Comparison of ENCODE assay signal across 12 cellular contexts in genomic region chr19:3409346-3410064, GRCh38. TPM values are rescaled to one million over a fixed set of nuclear protein-coding genes. Genes with fewer than 3 reads are reported as not detected.
A peak's percentile ranks its signal among the peaks of the same experiment; 100 is the strongest.
DNase-seq lines count a peak whose midpoint lies in the region; ATAC-seq and TF ChIP-seq lines count a peak whose summit lies in the region.
"Had no signal": no experiment of that assay in that cellular context is flagged by ENCODE, and none has a peak within 500 bp of the region (broad histone marks: within the 10 kb centered on the region; RNA-seq: fewer than 3 reads in every experiment).

No MANE protein-coding gene starts in this region.

- H2BK120ac ChIP-seq in IMR-90 (ENCODE audit: low read depth, low read length): no peak overlapping the region

- no TSS peak for BruUV-seq in IMR-90 (replicated peaks; lab: Mats Ljungman, UMichigan)

- no peak overlapping the region for H3K4me3 Mint-ChIP-seq in activated CD8-positive, alpha-beta memory T cell treated with anti-CD3 and anti-CD28 coated beads, Interleukin-2, amount 10 ng/mL, durations not matched to agents 7 days and 5 days

- H3K27ac ChIP-seq in IMR-90 (ENCODE audit: insufficient read depth, low read length): no peak overlapping the region
- H3K27ac ChIP-seq in colonic mucosa: peak overlapping the region; percentile 44
- peak overlapping the region; percentile 80 to 98 for H3K27ac ChIP-seq in liver (ENCODE audit: low read depth in 1 of 2, low read length in 2 of 2)
- peak overlapping the region; percentile 100 for H3K27ac ChIP-seq in suprapubic skin

- H2AFZ ChIP-seq in IMR-90 (replicated peaks; ENCODE audit: low read length, poor library complexity): peak overlapping the region; percentile 43

- H3K4me1 ChIP-seq in IMR-90 (ENCODE audit: control insufficient read depth, insufficient read depth, low read length): peaks cover 16% of the 10 kb centered on the region
- H3K4me1 ChIP-seq in colonic mucosa: no peaks in the 10 kb centered on the region
- peaks cover 3 to 56% (median 29%) of the 10 kb centered on the region in 4 donors for H3K4me1 ChIP-seq in liver (ENCODE audit: control insufficient read depth in 4 of 4, insufficient read depth in 4 of 4, low read length in 3 of 4)
- peaks cover 75% of the 10 kb centered on the region for H3K4me1 ChIP-seq in suprapubic skin

- no peak for ATAC-seq in IMR-90 (ENCODE audit: low read depth)
- ATAC-seq in activated CD8-positive, alpha-beta memory T cell treated with anti-CD3 and anti-CD28 coated beads, Interleukin-2, amount 10 ng/mL, durations not matched to agents 7 days and 5 days: no peak

- no peak overlapping the region for H2BK20ac ChIP-seq in IMR-90 (ENCODE audit: low read depth, low read length)

- no peaks in the 10 kb centered on the region for H3K9me3 Mint-ChIP-seq in activated CD8-positive, alpha-beta memory T cell treated with anti-CD3 and anti-CD28 coated beads, Interleukin-2, amount 10 ng/mL, durations not matched to agents 7 days and 5 days (ENCODE audit: low read depth)

- H3K27ac Mint-ChIP-seq in activated CD8-positive, alpha-beta memory T cell treated with anti-CD3 and anti-CD28 coated beads, Interleukin-2, amount 10 ng/mL, durations not matched to agents 7 days and 5 days: no peak overlapping the region

- 86% methylated on average over 16 of the region's 30 CpGs; no CpG with 5 or more reads in 1 of the 2 experiments for WGBS in IMR-90 (ENCODE audit: extremely low coverage in 2 of 2, insufficient read length in 1 of 2), 2 experiments
- 26% methylated on average over 30 of the region's 30 CpGs for WGBS in liver
- WGBS in suprapubic skin: 51% methylated on average over 14 of the region's 30 CpGs

- H3K4me3 ChIP-seq in IMR-90 (ENCODE audit: insufficient read depth, low read depth, low read length): no peak overlapping the region
- no peak overlapping the region for H3K4me3 ChIP-seq in colonic mucosa
- peak overlapping the region; percentile 52 to 76 (median 62) for H3K4me3 ChIP-seq in liver (ENCODE audit: low read depth in 1 of 3, low read length in 3 of 3)
- peak overlapping the region; percentile 25 for H3K4me3 ChIP-seq in suprapubic skin

- no peak for TF ChIP-seq POLR2A in IMR-90 (IDR thresholded peaks at IDR 0.05; ENCODE audit: low read depth, low read length)
- TF ChIP-seq POLR2A in suprapubic skin (IDR thresholded peaks at IDR 0.05): no peak

- no peaks in the 10 kb centered on the region for H3K9me3 ChIP-seq in IMR-90 (ENCODE audit: control insufficient read depth, insufficient read depth, low read length)
- H3K9me3 ChIP-seq in colonic mucosa: no peaks in the 10 kb centered on the region
- no peaks in the 10 kb centered on the region for H3K9me3 ChIP-seq in liver (ENCODE audit: control insufficient read depth in 4 of 4, low read length in 3 of 4)
- no peaks in the 10 kb centered on the region for H3K9me3 ChIP-seq in suprapubic skin

- H3K9ac ChIP-seq in IMR-90 (ENCODE audit: low read depth, low read length) (no peak overlapping the region), colonic mucosa (ENCODE audit: low read depth in 2 of 2, low read length in 2 of 2) (no peak overlapping the region), liver (ENCODE audit: low read depth in 1 of 2, low read length in 2 of 2) (peak overlapping the region; percentile 76 to 94)

- peaks cover 33 to 80% of the 10 kb centered on the region in 2 experiments for H3K79me1 ChIP-seq in IMR-90 (ENCODE audit: low read depth in 1 of 2, low read length in 2 of 2)

- H3K4me1 Mint-ChIP-seq in activated CD8-positive, alpha-beta memory T cell treated with anti-CD3 and anti-CD28 coated beads, Interleukin-2, amount 10 ng/mL, durations not matched to agents 7 days and 5 days: no peaks in the 10 kb centered on the region

- DNase-seq in IMR-90 (no peak), colonic mucosa (no peak), suprapubic skin (ENCODE audit: low spot score in 2 of 2) (peak; percentile 90 to 91), NCI-H226 (no peak), HK-2 (ENCODE audit: unreplicated experiment) (no peak)
- DNase-seq in effector CD8-positive, alpha-beta T cell (lab: John Stamatoyannopoulos, UW): no peak
- no peak for DNase-seq in activated CD8-positive, alpha-beta memory T cell treated with anti-CD3 and anti-CD28 coated beads, Interleukin-2, amount 10 ng/mL, durations not matched to agents 7 days and 5 days
- DNase-seq: activated T-cell treated with anti-CD3 and anti-CD28 coated beads for 4 hours, DMS 273 treated with DMSO at 0.1 percent for 48 hours, NCI-H524 treated with DMSO at 0.1 percent for 48 hours, T-helper 2 cell had no signal

- intact Hi-C loops in IMR-90 (cut with micrococcal nuclease): no loop called here
- intact Hi-C loops in colonic mucosa (cut with DNase I): no loop called here

- no peak for TF ChIP-seq RAD21 in IMR-90 (IDR thresholded peaks at IDR 0.05; ENCODE audit: low read length)
- TF ChIP-seq RAD21 in liver (IDR thresholded peaks at IDR 0.05): peak; percentile 52 to 66

- H2BK5ac ChIP-seq in IMR-90 (ENCODE audit: low read depth, low read length, poor library complexity, severe bottlenecking): no peak overlapping the region

- no peak overlapping the region for H3K4ac ChIP-seq in IMR-90 (ENCODE audit: low read depth, low read length)

- no peak overlapping the region; the same call in 2 of the 3 replicates for H2BK15ac ChIP-seq in IMR-90 (ENCODE audit: low read depth, low read length)

- H3K18ac ChIP-seq in IMR-90 (ENCODE audit: low read depth, low read length): no peak overlapping the region

- no peak overlapping the region for H3K4me2 ChIP-seq in IMR-90 (ENCODE audit: low read depth, low read length)

- H3K23ac ChIP-seq in IMR-90 (ENCODE audit: low read depth, low read length): no peak overlapping the region

- H3K36me3 ChIP-seq in IMR-90 (ENCODE audit: control insufficient read depth, insufficient read depth, low read length) (peaks cover 24% of the 10 kb centered on the region), colonic mucosa (no peaks in the 10 kb centered on the region), liver (ENCODE audit: control insufficient read depth in 4 of 4, insufficient read depth in 3 of 4, low read depth in 1 of 4, low read length in 3 of 4) (no peaks in the 10 kb centered on the region), suprapubic skin (no peaks in the 10 kb centered on the region)

- H3K27me3 ChIP-seq in IMR-90 (ENCODE audit: control insufficient read depth, insufficient read depth, low read length) (no peaks in the 10 kb centered on the region), colonic mucosa (no peaks in the 10 kb centered on the region), liver (ENCODE audit: control insufficient read depth in 4 of 4, insufficient read depth in 4 of 4, low read length in 3 of 4) (no peaks in the 10 kb centered on the region), suprapubic skin (no peaks in the 10 kb centered on the region)

- H4K91ac ChIP-seq in IMR-90 (ENCODE audit: insufficient read depth, low read depth, low read length): no peak overlapping the region

- H4K8ac ChIP-seq in IMR-90 (ENCODE audit: low read depth in 2 of 2, low read length in 2 of 2): no peak overlapping the region

- H2AK9ac ChIP-seq in IMR-90 (replicated peaks; ENCODE audit: low read depth, low read length, poor library complexity): no peak overlapping the region

- H3K14ac ChIP-seq in IMR-90 (replicated peaks; ENCODE audit: low read depth, low read length): no peak overlapping the region

- in situ Hi-C loops in IMR-90 (cut with MboI; ENCODE audit: low sequenced_read_pairs): no loop called here

- POLR2A ChIA-PET in IMR-90 (lab: Charles Lee; ENCODE audit: unreplicated experiment): no interaction called here

- no peaks in the 10 kb centered on the region for H3K36me3 Mint-ChIP-seq in activated CD8-positive, alpha-beta memory T cell treated with anti-CD3 and anti-CD28 coated beads, Interleukin-2, amount 10 ng/mL, durations not matched to agents 7 days and 5 days

- dilution Hi-C loops in IMR-90 (cut with HindIII; ENCODE audit: low sequenced_read_pairs, unreplicated experiment): no loop called here

- TF ChIP-seq CTCF in IMR-90 (conservative IDR thresholded peaks at IDR 0.05; ENCODE audit: low read depth, low read length) (no peak), colonic mucosa (IDR thresholded peaks at IDR 0.05) (no peak), liver (IDR thresholded peaks at IDR 0.05; ENCODE audit: low read depth, low read length, missing input control) (no peak), suprapubic skin (IDR thresholded peaks at IDR 0.05) (no peak)

- peaks cover 13% of the 10 kb centered on the region for H3K9me1 ChIP-seq in IMR-90 (ENCODE audit: insufficient read depth, low read length)

- peaks cover 33% of the 10 kb centered on the region for H4K20me1 ChIP-seq in IMR-90 (ENCODE audit: insufficient read depth, low read length)

- peak overlapping the region; percentile 56; the same call in 1 of the 2 replicates for H2AK5ac ChIP-seq in IMR-90 (ENCODE audit: low read depth, low read length)

- H4K5ac ChIP-seq in IMR-90 (ENCODE audit: low read depth, low read length): no peak overlapping the region

- H3K56ac ChIP-seq in IMR-90 (ENCODE audit: extremely low read depth, insufficient read depth, low read length): no peak overlapping the region

- TF ChIP-seq EP300 in suprapubic skin (IDR thresholded peaks at IDR 0.05): peak; percentile 100

- H3K27me3 Mint-ChIP-seq in activated CD8-positive, alpha-beta memory T cell treated with anti-CD3 and anti-CD28 coated beads, Interleukin-2, amount 10 ng/mL, durations not matched to agents 7 days and 5 days: no peaks in the 10 kb centered on the region

- CTCF ChIA-PET in IMR-90 (lab: Yijun Ruan, JAX): no interaction called here
- CTCF ChIA-PET in activated CD8-positive, alpha-beta memory T cell treated with anti-CD3 and anti-CD28 coated beads, Interleukin-2, amount 10 ng/mL, durations not matched to agents 7 days and 5 days (lab: Charles Lee): no interaction called here

TF ChIP-seq in IMR-90, 13 proteins besides CTCF, POLR2A, EP300 and RAD21 (continues in another document):
- TF ChIP-seq FOS (IDR thresholded peaks at IDR 0.05; ENCODE audit: low read depth, low read length) (no peak), NFE2L2 (IDR thresholded peaks at IDR 0.05; ENCODE audit: low read depth, low read length) (no peak), CEBPB (IDR thresholded peaks at IDR 0.05; ENCODE audit: low read depth, low read length) (no peak)

TF ChIP-seq in liver, 16 proteins besides CTCF, POLR2A, EP300 and RAD21 (continues in another document):
- TF ChIP-seq SP1 (IDR thresholded peaks at IDR 0.05) (peak; percentile 99), JUND (IDR thresholded peaks at IDR 0.05) (peak; percentile 79 to 81), HNF4G (IDR thresholded peaks at IDR 0.05) (peak; percentile 83)

RNA-seq across cellular contexts. Expression of gene NFIC, which starts 43.1 kb away (rescaled TPM):
- total RNA-seq in IMR-90 (2012; rRNA removed) (21.9 and 26.9 TPM in 2 replicates), colonic mucosa (10 to 100 TPM; 42.0 to 71.3 TPM), liver (100 to 1,000 TPM in 1 of 2 donors, 10 to 100 TPM in 1; 12.8 to 100 TPM), suprapubic skin (100 to 1,000 TPM; 135 to 234 (median 194) TPM)
- polyA plus RNA-seq in IMR-90 (2012; rRNA removed) (29.2 and 32.1 TPM in 2 replicates), liver (10 to 100 TPM; 71.8 to 78.5 TPM)
- polyA plus RNA-seq in IMR-90 (2012; cell fraction: cytosol; rRNA removed): 19.6 and 28.1 TPM in 2 replicates
- 23.6 and 45.1 TPM in 2 replicates for polyA plus RNA-seq in IMR-90 (2012; cell fraction: nucleus; rRNA removed; ENCODE audit: low replicate concordance)
- 10 to 100 TPM; 14.0 to 15.1 TPM for total RNA-seq in activated CD8-positive, alpha-beta memory T cell treated with anti-CD3 and anti-CD28 coated beads, Interleukin-2, amount 10 ng/mL, durations not matched to agents 7 days and 5 days

Comparison
In these comparisons a context has a peak if more than half of its experiments do, and no peak if none do; other contexts are left out.
1. DNase-seq: peak in suprapubic skin (2 of 2); none in IMR-90 (single experiment), colonic mucosa (single experiment), effector CD8-positive, alpha-beta T cell (single experiment), NCI-H226 (single experiment), HK-2 (single experiment) and activated CD8-positive, alpha-beta memory T cell treated with anti-CD3 and anti-CD28 coated beads, Interleukin-2, amount 10 ng/mL, durations not matched to agents 7 days and 5 days (single experiment).
2. H3K4me3 ChIP-seq: peak in liver (3 of 3) and suprapubic skin (single experiment); none in IMR-90 (single experiment) and colonic mucosa (single experiment).
3. H3K9ac ChIP-seq: peak in liver (2 of 2); none in IMR-90 (single experiment) and colonic mucosa (0 of 2).